30 cellular contexts compared by ENCODE assay signal in the genomic region with DNA sequence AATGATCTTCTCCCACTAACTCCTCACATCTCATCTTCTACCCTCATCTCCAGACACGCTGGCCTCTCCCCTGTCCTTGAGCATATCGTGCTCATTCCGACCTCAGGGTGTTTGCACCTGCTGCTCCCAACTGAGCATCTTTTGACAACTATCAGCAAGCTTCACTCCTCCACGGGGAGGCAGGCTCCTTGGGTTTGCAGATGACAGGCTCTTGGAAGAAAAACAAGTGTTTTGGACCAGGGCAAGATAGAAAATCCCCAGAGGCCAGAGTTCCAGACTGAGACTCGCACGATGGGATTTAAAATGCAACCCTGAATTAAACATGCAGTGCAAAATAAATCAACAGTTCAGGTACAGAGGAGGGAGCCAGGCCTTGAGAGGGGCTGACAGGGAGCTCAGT.
"Had no signal": no experiment of that assay in that cellular context is flagged by ENCODE, and none has a peak within 500 bp of the region (broad histone marks: within the 10 kb centered on the region; RNA-seq: fewer than 3 reads in every experiment).

No MANE protein-coding gene starts in this region.

- H3K27ac Mint-ChIP-seq: mesothelial cell of epicardium; naive B cell; nephron; stimulated activated memory B cell treated with anti-CD40 and anti-IgM and Interleukin-4, amounts not matched to agents 10 μg/mL and 1 μg/mL and 100 μg/mL, for 72 hours; stimulated activated naive CD8-positive, alpha-beta T cell treated with anti-CD3 and anti-CD28 coated beads, Interleukin-15, amount 100 ng/mL, for 72 hours; type B pancreatic cell had no signal

- ATAC-seq: left colon; left lung; lower lobe of right lung; pancreas; right cardiac atrium; sciatic nerve; stimulated activated memory B cell treated with anti-CD40 and anti-IgM and Interleukin-4, amounts not matched to agents 10 μg/mL and 1 μg/mL and 100 μg/mL, for 72 hours; stimulated activated naive CD8-positive, alpha-beta T cell treated with anti-CD3 and anti-CD28 coated beads, Interleukin-15, amount 100 ng/mL, for 72 hours had no signal

- H3K9me3 Mint-ChIP-seq: mesothelial cell of epicardium; neural crest cell; stimulated activated naive CD8-positive, alpha-beta T cell treated with anti-CD3 and anti-CD28 coated beads, Interleukin-15, amount 100 ng/mL, for 72 hours; type B pancreatic cell had no signal

- H3K4me3 ChIP-seq: left lung, lower lobe of right lung, pancreas, prostate gland, tibial nerve, vagina had no signal

- H3K27me3 ChIP-seq: vagina had no signal

- H3K36me3 ChIP-seq: left lung, lower lobe of right lung, pancreas, prostate gland, tibial nerve, vagina had no signal

- H3K9me3 ChIP-seq: left lung, lower lobe of right lung, pancreas, prostate gland, vagina had no signal

- H3K4me1 ChIP-seq: left lung, lower lobe of right lung, pancreas, prostate gland, tibial nerve, vagina had no signal

- H3K27ac ChIP-seq: left lung, lower lobe of right lung, pancreas, prostate gland, tibial nerve, vagina had no signal

- DNase-seq: hippocampal formation; kidney; left colon; left lung; lower lobe of right lung; mammary epithelial cell; mesenchymal stem cell; naive B cell; nucleus accumbens; pancreas; posterior cingulate gyrus; retina; right cardiac atrium; small intestine; stimulated activated CD4-positive, alpha-beta T cell treated with anti-CD3 and anti-CD28 coated beads, Interleukin-1b, Interleukin-23, amount 100 ng/mL, for 48 hours; stimulated activated CD4-positive, alpha-beta T cell treated with anti-CD3 and anti-CD28 coated beads, Interleukin-2, amount 100 ng/mL, for 48 hours; stimulated activated CD4-positive, alpha-beta T cell treated with anti-CD3 and anti-CD28 coated beads, Interleukin-4, amount 100 ng/mL, for 4 hours; stimulated activated CD8-positive, alpha-beta memory T cell treated with anti-CD3 and anti-CD28 coated beads, Interleukin-4, amount 100 ng/mL, for 48 hours; stimulated activated naive CD4-positive, alpha-beta T cell treated with Interleukin-2 at 50 U/mL for 16 hours; stimulated activated naive CD8-positive, alpha-beta T cell treated with anti-CD3 and anti-CD28 coated beads, Interleukin-15, amount 100 ng/mL, for 72 hours; substantia nigra had no signal

- H3K4me1 Mint-ChIP-seq: mesothelial cell of epicardium; naive B cell; stimulated activated memory B cell treated with anti-CD40 and anti-IgM and Interleukin-4, amounts not matched to agents 10 μg/mL and 1 μg/mL and 100 μg/mL, for 72 hours; stimulated activated naive CD8-positive, alpha-beta T cell treated with anti-CD3 and anti-CD28 coated beads, Interleukin-15, amount 100 ng/mL, for 72 hours had no signal

- H3K36me3 Mint-ChIP-seq: mesothelial cell of epicardium; naive B cell; stimulated activated memory B cell treated with anti-CD40 and anti-IgM and Interleukin-4, amounts not matched to agents 10 μg/mL and 1 μg/mL and 100 μg/mL, for 72 hours; type B pancreatic cell had no signal

- H3K4me3 Mint-ChIP-seq: mesothelial cell of epicardium; naive B cell; nephron; neural crest cell; stimulated activated memory B cell treated with anti-CD40 and anti-IgM and Interleukin-4, amounts not matched to agents 10 μg/mL and 1 μg/mL and 100 μg/mL, for 72 hours; stimulated activated naive CD8-positive, alpha-beta T cell treated with anti-CD3 and anti-CD28 coated beads, Interleukin-15, amount 100 ng/mL, for 72 hours; type B pancreatic cell had no signal
